Comparison of ENCODE assay signal across 7 cellular contexts in genomic region chr7:15566476-15566875, GRCh38. TPM values are rescaled to one million over a fixed set of nuclear protein-coding genes. Genes with fewer than 3 reads are reported as not detected.
"Had no signal": no experiment of that assay in that cellular context is flagged by ENCODE, and none has a peak within 500 bp of the region (broad histone marks: within the 10 kb centered on the region; RNA-seq: fewer than 3 reads in every experiment).

No MANE protein-coding gene starts in this region.

- DNase-seq: IMR-90, KBM-7 had no signal

- H3K27ac ChIP-seq: HL-60 had no signal

- FAIRE-seq: HTR-8/SVneo, K562 had no signal

- ATAC-seq: K562 had no signal

- H3K4me3 ChIP-seq: K562 had no signal

RNA-seq across cellular contexts. Expression of gene AGMO, which starts 4.7 kb away (rescaled TPM):
- total RNA-seq: HT1080, IMR-90 had no signal
- polyA plus RNA-seq: IgD-negative memory B cell, IMR-90 had no signal
